In genomic region chr12:7079826-7080125, GRCh38 we compare ENCODE assay signal across 1 cellular context.
TF ChIP-seq lines count a peak whose summit lies in the region.

No MANE protein-coding gene starts in this region.

TF ChIP-seq in HEK293T, 16 proteins besides CTCF, POLR2A, EP300 and RAD21:
- TF ChIP-seq PKNOX1 (IDR thresholded peaks at IDR 0.05) (no peak), CTBP1 (IDR thresholded peaks at IDR 0.05; ENCODE audit: borderline replicate concordance) (no peak)
